In the genomic region with DNA sequence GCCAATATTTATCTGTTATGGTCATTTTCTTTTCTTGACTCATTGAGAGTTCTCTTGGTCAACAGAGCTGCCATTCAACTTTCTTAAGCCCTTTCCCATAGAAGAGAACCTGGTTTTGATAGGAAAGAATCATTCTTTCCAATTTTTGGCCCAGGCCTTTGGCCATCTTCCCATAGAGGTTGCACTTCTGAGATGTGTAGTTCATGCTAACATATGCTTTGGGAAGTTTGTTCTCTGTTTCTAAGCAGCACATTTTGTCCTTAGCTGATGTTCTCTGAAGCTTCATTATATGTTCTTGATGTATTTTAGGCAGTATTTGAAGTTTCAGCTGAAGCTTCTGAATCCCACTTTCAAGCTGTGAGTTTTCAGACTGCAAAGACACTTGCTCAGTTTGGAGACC, we compare ENCODE assay signal across 27 cellular contexts.
"Had no signal": no experiment of that assay in that cellular context is flagged by ENCODE, and none has a peak within 500 bp of the region (broad histone marks: within the 10 kb centered on the region; RNA-seq: fewer than 3 reads in every experiment).

No MANE protein-coding gene starts in this region.

- H3K27ac ChIP-seq: colonic mucosa, esophagus muscularis mucosa, gastrocnemius medialis, hepatocyte, left lung, neutrophil, pancreas, right lobe of liver, stomach, testis, tibial artery had no signal

- FAIRE-seq: islet of Langerhans, pancreas, urothelium cell line had no signal

- H3K27me3 ChIP-seq: colonic mucosa, esophagus muscularis mucosa, gastrocnemius medialis, hepatocyte, left lung, neutrophil, pancreas, right lobe of liver, stomach, testis, tibial artery had no signal

- H2AFZ ChIP-seq: hepatocyte had no signal

- H3K9me3 ChIP-seq: colonic mucosa, esophagus muscularis mucosa, gastrocnemius medialis, neutrophil, pancreas, right lobe of liver, testis, tibial artery had no signal

- H3K4me3 ChIP-seq: colonic mucosa, esophagus muscularis mucosa, gastrocnemius medialis, hepatocyte, left lung, mucosa of descending colon, pancreas, right lobe of liver, stomach, testis, tibial artery had no signal

- H3K4me1 ChIP-seq: colonic mucosa, gastrocnemius medialis, left lung, pancreas, right lobe of liver, stomach, testis, tibial artery had no signal

- H3K4me2 ChIP-seq: hepatocyte had no signal

- H3K79me2 ChIP-seq: hepatocyte had no signal

- H3K36me3 ChIP-seq: colonic mucosa, esophagus muscularis mucosa, gastrocnemius medialis, left lung, neutrophil, pancreas, right lobe of liver, stomach, tibial artery had no signal

- ATAC-seq: gastrocnemius medialis; left cardiac atrium; left lung; mucosa of descending colon; natural killer cell treated with Interleukin-12 subunit alpha and Interleukin-12 subunit beta and Interleukin-15 and Interleukin-18, amount 100 ng/mL, for 72 hours; pancreas; right lobe of liver; stimulated activated effector memory CD8-positive, alpha-beta T cell treated with anti-CD3 and anti-CD28 coated beads, Interleukin-12 subunit alpha, Interleukin-12 subunit beta, amount 100 ng/mL, for 72 hours had no signal

- DNase-seq: colonic mucosa; effector CD8-positive, alpha-beta T cell; endodermal cell; foreskin fibroblast; gastrocnemius medialis; head of caudate nucleus; left cardiac atrium; left lung; mesenchymal stem cell; mucosa of descending colon; naive B cell; pancreas; retina; right lobe of liver; stimulated activated CD4-positive, alpha-beta T cell treated with anti-CD3 and anti-CD28 coated beads, Interleukin-2, amount 100 ng/mL, for 24 hours; stimulated activated CD4-positive, alpha-beta T cell treated with anti-CD3 and anti-CD28 coated beads, Interleukin-4, amount 100 ng/mL, for 24 hours; stimulated activated naive CD4-positive, alpha-beta T cell treated with Interleukin-2 at 50 U/mL for 16 hours; stomach; testis; tibial artery had no signal
